21 cellular contexts compared by ENCODE assay signal in the genomic region with DNA sequence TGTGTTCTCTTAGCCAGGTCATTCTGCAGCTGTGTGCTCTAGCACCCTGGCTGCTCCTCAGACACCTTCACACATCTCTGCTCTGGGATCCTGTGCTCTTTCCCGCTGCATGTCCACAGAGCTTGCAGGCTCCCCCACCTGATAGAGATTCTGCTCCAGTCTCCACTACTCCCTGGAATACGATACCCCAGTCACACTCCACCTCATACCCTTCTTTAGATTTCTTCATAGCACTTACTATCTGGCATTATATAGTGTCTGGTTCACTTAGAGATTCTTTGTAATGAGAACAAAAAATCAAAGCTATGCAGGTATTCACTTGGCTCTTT.
DNase-seq lines count a peak whose midpoint lies in the region; ATAC-seq, FAIRE-seq and TF ChIP-seq lines count a peak whose summit lies in the region.
"Had no signal": no experiment of that assay in that cellular context is flagged by ENCODE, and none has a peak within 500 bp of the region (broad histone marks: within the 10 kb centered on the region; RNA-seq: fewer than 3 reads in every experiment).

No MANE protein-coding gene starts in this region.

- no peak overlapping the region for H3K23ac ChIP-seq in H1 (ENCODE audit: insufficient read length)

- intact Hi-C loops in activated CD4-positive, alpha-beta T cell treated with anti-CD3 and anti-CD28 coated beads for 36 hours (cut with DNase I, micrococcal nuclease): no loop called here
- intact Hi-C loops in CD4-positive, alpha-beta memory T cell (cut with micrococcal nuclease): loop anchor here (10.0 kb wide), 1 partner anchor 91 kb away; a partner anchor contains a TSS

- H4K8ac ChIP-seq in H1 (ENCODE audit: extremely low read depth, insufficient read depth, low read length): peak overlapping the region; percentile 28; the same call in 1 of the 2 replicates

- H2BK15ac ChIP-seq in H1 (ENCODE audit: low read length): no peak overlapping the region

- H3K79me1 ChIP-seq in H1 (ENCODE audit: low read depth, low read length): no peaks in the 10 kb centered on the region; the same call in none of the 2 replicates

- CTCF ChIA-PET in activated CD4-positive, alpha-beta T cell treated with anti-CD3 and anti-CD28 coated beads for 36 hours (lab: Charles Lee): interaction anchor here (1.0 kb wide), 1 partner anchor 10 kb away, joined by 6 read pairs; no protein-coding TSS in a partner anchor
- CTCF ChIA-PET in CD4-positive, alpha-beta memory T cell (lab: Charles Lee; ENCODE audit: partially characterized antibody): interaction anchor here (1.2 to 1.5 kb wide), 3 partner anchors 35 to 165 kb away, joined by 3 to 5 read pairs (median 4); no protein-coding TSS in a partner anchor
- CTCF ChIA-PET in WTC11 (lab: Charles Lee) (interaction anchor here (0.7 to 2.9 kb wide), 2 partner anchors 10 to 165 kb away, joined by 4 to 19 read pairs; no protein-coding TSS in a partner anchor), H1 (lab: Charles Lee; ENCODE audit: partially characterized antibody) (interaction anchor here (0.6 to 2.0 kb wide), 7 partner anchors 10 to 589 kb away, joined by 3 to 12 read pairs (median 3); no protein-coding TSS in a partner anchor)

- TF ChIP-seq EP300 in H1 (IDR thresholded peaks at IDR 0.05; ENCODE audit: borderline replicate concordance in 1 of 2, low read depth in 2 of 2, low read length in 2 of 2): no peak
- no peak for TF ChIP-seq EP300 in gastroesophageal sphincter (IDR thresholded peaks at IDR 0.05)

- no peak overlapping the region for H3K4me3 ChIP-seq in CD4-positive, alpha-beta memory T cell (ENCODE audit: low read length in 2 of 2)
- H3K4me3 ChIP-seq in H1 (ENCODE audit: extremely low read depth in 1 of 4, insufficient read depth in 2 of 4, low read depth in 3 of 4, low read length in 4 of 4) (no peak overlapping the region), gastroesophageal sphincter (no peak overlapping the region)
- H3K4me3 ChIP-seq: BLaER1 had no signal

- H3K23me2 ChIP-seq in H1 (ENCODE audit: low read depth, low read length): 0 out of 2 replicates have a peak, but pooled peaks cover 2% of the 10 kb centered on the region

- H4K91ac ChIP-seq in H1 (replicated peaks; ENCODE audit: insufficient read length, low read length): no peak overlapping the region

- TF ChIP-seq POLR2A in H1 (IDR thresholded peaks at IDR 0.05; ENCODE audit: control extremely low read depth in 1 of 2, low read depth in 2 of 2, low read length in 2 of 2) (no peak), gastroesophageal sphincter (IDR thresholded peaks at IDR 0.05) (no peak)

- no peak overlapping the region for H2BK12ac ChIP-seq in H1 (ENCODE audit: low read depth, low read length)

- TF ChIP-seq CTCF in WTC11 (IDR thresholded peaks at IDR 0.05): no peak
- TF ChIP-seq CTCF in H1 (IDR thresholded peaks at IDR 0.05; ENCODE audit: control extremely low read depth in 1 of 3, insufficient read depth in 1 of 3, low read depth in 1 of 3, low read length in 3 of 3): no peak
- no peak for TF ChIP-seq CTCF in gastroesophageal sphincter (IDR thresholded peaks at IDR 0.05)

- H3K4me3 Mint-ChIP-seq in activated CD4-positive, alpha-beta T cell treated with anti-CD3 and anti-CD28 coated beads for 36 hours: no peak overlapping the region
- H3K4me3 Mint-ChIP-seq in CD4-positive, alpha-beta memory T cell: peak overlapping the region in 6 of 8 donors; percentile 43 to 78 (median 74)
- no peak overlapping the region for H3K4me3 Mint-ChIP-seq in WTC11

- H3K4ac ChIP-seq in H1 (replicated peaks; ENCODE audit: insufficient read length, low read depth, low read length): no peak overlapping the region

- no peak overlapping the region for H3K14ac ChIP-seq in H1 (ENCODE audit: insufficient read length)

- no peak for ATAC-seq in activated CD4-positive, alpha-beta T cell treated with anti-CD3 and anti-CD28 coated beads for 36 hours
- no peak; the same call in 1 of the 2 replicates for ATAC-seq in WTC11
- no peak for ATAC-seq in gastroesophageal sphincter

- H4K20me1 ChIP-seq in H1 (replicated peaks in 1 of 2; ENCODE audit: control insufficient read depth in 1 of 2, insufficient read depth in 2 of 2, low read length in 2 of 2): no peaks in the 10 kb centered on the region
- H4K20me1 ChIP-seq: BLaER1 had no signal

- no peaks in the 10 kb centered on the region for H3K79me2 ChIP-seq in H1 (ENCODE audit: control insufficient read depth in 1 of 2, insufficient read depth in 2 of 2, low read length in 2 of 2)

- DNase-seq in activated CD4-positive, alpha-beta T cell treated with anti-CD3 and anti-CD28 coated beads for 36 hours: no peak
- no peak for DNase-seq in activated CD4-positive, alpha-beta T cell treated with anti-CD3 and anti-CD28 coated beads for 48 hours
- DNase-seq in CD4-positive, alpha-beta memory T cell: no peak
- DNase-seq in WTC11 (ENCODE audit: low spot score) (no peak), H1 (ENCODE audit: low read depth in 1 of 2, low spot score in 2 of 2) (no peak), NCI-H2081 (lab: John Stamatoyannopoulos, UW) (no peak), Kasumi-1 (lab: John Stamatoyannopoulos, UW) (no peak)
- DNase-seq: DMS 273 treated with DMSO at 0.1 percent for 48 hours, GF-D8, GOT3, MM.1S, NCI-H1105, NCI-H1694 treated with DMSO at 0.1 percent for 48 hours, NCI-H2171, NCI-H446, RPMI8226, SIG-M5 had no signal

- H2BK120ac ChIP-seq in H1 (replicated peaks; ENCODE audit: low read depth, low read length): no peak overlapping the region

- peaks cover 15% of the 10 kb centered on the region for H3K4me1 ChIP-seq in CD4-positive, alpha-beta memory T cell (ENCODE audit: insufficient read depth, low read length)
- H3K4me1 ChIP-seq in H1 (replicated peaks in 1 of 4; ENCODE audit: control insufficient read depth in 3 of 4, insufficient read depth in 4 of 4, low read length in 3 of 4) (peaks cover 0 to 4% (median 2%) of the 10 kb centered on the region in 4 experiments; a peak in 2 of 7 replicates), gastroesophageal sphincter (peaks cover 0 to 24% (median 0%) of the 10 kb centered on the region in 3 donors)

- no peaks in the 10 kb centered on the region for H3K36me3 ChIP-seq in CD4-positive, alpha-beta memory T cell (ENCODE audit: insufficient read depth, low read length)
- H3K36me3 ChIP-seq in H1 (ENCODE audit: control insufficient read depth in 2 of 4, insufficient read depth in 4 of 4, low read length in 3 of 4) (no peaks in the 10 kb centered on the region), gastroesophageal sphincter (no peaks in the 10 kb centered on the region)
- H3K36me3 ChIP-seq: BLaER1 had no signal

- no peaks in the 10 kb centered on the region for H3K27me3 ChIP-seq in CD4-positive, alpha-beta memory T cell (ENCODE audit: insufficient read depth, low read length)
- H3K27me3 ChIP-seq in H1 (replicated peaks in 1 of 4; ENCODE audit: control insufficient read depth in 3 of 4, extremely low read depth in 1 of 4, insufficient read depth in 3 of 4, low read length in 3 of 4) (no peaks in the 10 kb centered on the region), gastroesophageal sphincter (no peaks in the 10 kb centered on the region)
- H3K27me3 ChIP-seq: BLaER1 had no signal

- no peak overlapping the region for H2BK20ac ChIP-seq in H1 (ENCODE audit: low read length)

- H3K4me2 ChIP-seq in H1 (ENCODE audit: insufficient read depth in 1 of 2, low read depth in 2 of 2, low read length in 2 of 2): no peak overlapping the region
- H3K4me2 ChIP-seq: BLaER1, KMS-11 had no signal

- H3K27ac ChIP-seq in CD4-positive, alpha-beta memory T cell (ENCODE audit: low read depth, low read length): no peak overlapping the region
- no peak overlapping the region for H3K27ac ChIP-seq in H1 (ENCODE audit: low read depth, low read length)
- H3K27ac ChIP-seq in gastroesophageal sphincter: no peak overlapping the region
- H3K27ac ChIP-seq: BLaER1, KMS-11 had no signal

- no peak overlapping the region; the same call in 1 of the 2 replicates for H3K18ac ChIP-seq in H1 (ENCODE audit: extremely low read depth, low read length)

- peaks cover 2% of the 10 kb centered on the region for H3K36me3 Mint-ChIP-seq in activated CD4-positive, alpha-beta T cell treated with anti-CD3 and anti-CD28 coated beads for 36 hours (ENCODE audit: low read depth)
- H3K36me3 Mint-ChIP-seq in CD4-positive, alpha-beta memory T cell: no peaks in the 10 kb centered on the region
- peaks cover 20% of the 10 kb centered on the region for H3K36me3 Mint-ChIP-seq in WTC11

- H3K4me1 Mint-ChIP-seq in activated CD4-positive, alpha-beta T cell treated with anti-CD3 and anti-CD28 coated beads for 36 hours: peaks cover 28% of the 10 kb centered on the region
- peaks cover 16 to 23% (median 17%) of the 10 kb centered on the region in 4 donors for H3K4me1 Mint-ChIP-seq in CD4-positive, alpha-beta memory T cell
- peaks cover 45% of the 10 kb centered on the region for H3K4me1 Mint-ChIP-seq in WTC11

- H3K27me3 Mint-ChIP-seq in activated CD4-positive, alpha-beta T cell treated with anti-CD3 and anti-CD28 coated beads for 36 hours: peaks cover 2% of the 10 kb centered on the region
- peaks cover 0 to 1% of the 10 kb centered on the region in 2 donors for H3K27me3 Mint-ChIP-seq in CD4-positive, alpha-beta memory T cell
- H3K27me3 Mint-ChIP-seq in WTC11 (ENCODE audit: low read depth): no peaks in the 10 kb centered on the region

- TF ChIP-seq RAD21 in H1 (IDR thresholded peaks at IDR 0.05 in 1 of 2, conservative IDR thresholded peaks at IDR 0.05 in 1 of 2; ENCODE audit: low read depth in 2 of 2, low read length in 2 of 2): no peak

- POLR2A ChIA-PET in activated CD4-positive, alpha-beta T cell treated with anti-CD3 and anti-CD28 coated beads for 36 hours (lab: Charles Lee): interaction anchor here (0.6 kb wide), 2 partner anchors 60 to 102 kb away, joined by 3 read pairs; no protein-coding TSS in a partner anchor
- POLR2A ChIA-PET in CD4-positive, alpha-beta memory T cell (lab: Charles Lee; ENCODE audit: partially characterized antibody): interaction anchor here (0.7 to 3.9 kb wide), 5 partner anchors 44 to 152 kb away, joined by 3 to 21 read pairs (median 3); no protein-coding TSS in a partner anchor
- POLR2A ChIA-PET in WTC11 (lab: Charles Lee): no interaction called here
- POLR2A ChIA-PET in H1 (lab: Charles Lee; ENCODE audit: partially characterized antibody): interaction anchor here (2.0 kb wide), 1 partner anchor 88 kb away, joined by 4 read pairs; a partner anchor contains a TSS

- H3K9ac ChIP-seq in H1 (replicated peaks in 1 of 4; ENCODE audit: extremely low read depth in 1 of 4, low read depth in 3 of 4, low read length in 3 of 4): no peak overlapping the region
- H3K9ac ChIP-seq: BLaER1, KMS-11 had no signal

- H3K9me3 ChIP-seq in CD4-positive, alpha-beta memory T cell (ENCODE audit: control insufficient read depth in 1 of 2, low read length in 2 of 2): no peaks in the 10 kb centered on the region
- H3K9me3 ChIP-seq in H1 (ENCODE audit: insufficient read depth in 2 of 2, low read depth in 1 of 2, low read length in 1 of 2) (no peaks in the 10 kb centered on the region), gastroesophageal sphincter (peaks cover 0 to 7% (median 0%) of the 10 kb centered on the region in 3 donors)

- WGBS in H1 (ENCODE audit: extremely low coverage in 1 of 2, insufficient coverage in 1 of 2, insufficient read length in 1 of 2, insufficient replicate concordance in 2 of 2, low coverage in 1 of 2, low lambda C conversion rate in 2 of 2, missing lambda C conversion rate in 1 of 2), 2 experiments: 88% methylated on average over 2 of the region's 2 CpGs; no CpG with 5 or more reads in 1 of the 2 experiments
- WGBS in gastroesophageal sphincter (ENCODE audit: low coverage in 1 of 2), 2 donors: 84 to 90% methylated on average over 2 of the region's 2 CpGs

- H3K27ac Mint-ChIP-seq in activated CD4-positive, alpha-beta T cell treated with anti-CD3 and anti-CD28 coated beads for 36 hours: peak overlapping the region; percentile 53
- H3K27ac Mint-ChIP-seq in CD4-positive, alpha-beta memory T cell: peak overlapping the region; percentile 31 to 89 (median 83)
- H3K27ac Mint-ChIP-seq in WTC11: peak overlapping the region; percentile 8; the same call in 1 of the 2 replicates

- no peak overlapping the region for H2AFZ ChIP-seq in H1 (ENCODE audit: low read length)

- no peak overlapping the region for H3K56ac ChIP-seq in H1 (replicated peaks; ENCODE audit: insufficient read length, low read depth, low read length)

- H2AK5ac ChIP-seq in H1 (ENCODE audit: low read depth, low read length): no peak overlapping the region

- no peaks in the 10 kb centered on the region for H3K9me3 Mint-ChIP-seq in activated CD4-positive, alpha-beta T cell treated with anti-CD3 and anti-CD28 coated beads for 36 hours (ENCODE audit: low read depth)
- H3K9me3 Mint-ChIP-seq in CD4-positive, alpha-beta memory T cell: no peaks in the 10 kb centered on the region
- H3K9me3 Mint-ChIP-seq in WTC11: peaks cover 22% of the 10 kb centered on the region

- no peak overlapping the region for H2BK5ac ChIP-seq in H1 (ENCODE audit: low read depth, low read length)

- FAIRE-seq in H1 (lab: Jason Lieb, UNC): no peak
- FAIRE-seq: A204.1 had no signal

- H4K5ac ChIP-seq in H1 (ENCODE audit: insufficient read length, low read depth, low read length): no peak overlapping the region

Comparison
In these comparisons a context has a peak if more than half of its experiments do, and no peak if none do; other contexts are left out.
1. H3K27ac Mint-ChIP-seq: peak in every context shown above with its lines; median percentile 83 in CD4-positive, alpha-beta memory T cell; 53 in activated CD4-positive, alpha-beta T cell treated with anti-CD3 and anti-CD28 coated beads for 36 hours; 8 in WTC11.
2. H3K4me3 Mint-ChIP-seq: peak in CD4-positive, alpha-beta memory T cell (6 of 8); none in activated CD4-positive, alpha-beta T cell treated with anti-CD3 and anti-CD28 coated beads for 36 hours (single experiment) and WTC11 (single experiment).